ENCODE assay signal across 11 cellular contexts in genomic region chr12:58529897-58530296, GRCh38.
DNase-seq lines count a peak whose midpoint lies in the region; ATAC-seq and TF ChIP-seq lines count a peak whose summit lies in the region.
"Had no signal": no experiment of that assay in that cellular context is flagged by ENCODE, and none has a peak within 500 bp of the region (broad histone marks: within the 10 kb centered on the region; RNA-seq: fewer than 3 reads in every experiment).

No MANE protein-coding gene starts in this region.

- peaks cover 65% of the 10 kb centered on the region for H3K4me1 Mint-ChIP-seq in HFFc6 (ENCODE audit: low read depth)
- no peaks in the 10 kb centered on the region for H3K4me1 Mint-ChIP-seq in naive thymus-derived CD8-positive, alpha-beta T cell

- H3K27ac Mint-ChIP-seq in HFFc6: peak overlapping the region; percentile 85
- no peak overlapping the region for H3K27ac Mint-ChIP-seq in naive thymus-derived CD8-positive, alpha-beta T cell
- H3K27ac Mint-ChIP-seq: activated CD4-positive, alpha-beta memory T cell treated with anti-CD3 and anti-CD28 coated beads for 36 hours had no signal

- H3K36me3 ChIP-seq in upper lobe of right lung: no peaks in the 10 kb centered on the region
- H3K36me3 ChIP-seq: adrenal gland had no signal

- no peak for TF ChIP-seq CTCF in HFFc6 (IDR thresholded peaks at IDR 0.05)
- TF ChIP-seq CTCF in astrocyte of the cerebellum (IDR thresholded peaks at IDR 0.05; ENCODE audit: low read depth, low read length, missing control alignments): no peak
- no peak for TF ChIP-seq CTCF in upper lobe of right lung (IDR thresholded peaks at IDR 0.05)

- no peaks in the 10 kb centered on the region; the same call in 1 of the 2 replicates for H3K27me3 Mint-ChIP-seq in HFFc6 (ENCODE audit: insufficient read depth)
- peaks cover 2 to 27% (median 3%) of the 10 kb centered on the region in 5 donors for H3K27me3 Mint-ChIP-seq in naive thymus-derived CD8-positive, alpha-beta T cell
- H3K27me3 Mint-ChIP-seq: activated CD4-positive, alpha-beta memory T cell treated with anti-CD3 and anti-CD28 coated beads for 36 hours had no signal

- H3K36me3 Mint-ChIP-seq in HFFc6 (ENCODE audit: low read depth): peaks cover 23% of the 10 kb centered on the region
- no peaks in the 10 kb centered on the region for H3K36me3 Mint-ChIP-seq in naive thymus-derived CD8-positive, alpha-beta T cell
- H3K36me3 Mint-ChIP-seq: activated CD4-positive, alpha-beta memory T cell treated with anti-CD3 and anti-CD28 coated beads for 36 hours had no signal

- H3K4me1 ChIP-seq in upper lobe of right lung: peaks cover 8% of the 10 kb centered on the region

- no peaks in the 10 kb centered on the region; the same call in 1 of the 2 replicates for H3K9me3 Mint-ChIP-seq in HFFc6
- peaks cover 0 to 10% (median 0%) of the 10 kb centered on the region in 9 donors for H3K9me3 Mint-ChIP-seq in naive thymus-derived CD8-positive, alpha-beta T cell
- H3K9me3 Mint-ChIP-seq: activated CD4-positive, alpha-beta memory T cell treated with anti-CD3 and anti-CD28 coated beads for 36 hours had no signal

- ATAC-seq in upper lobe of right lung: peak; percentile 53
- no peak for ATAC-seq in naive thymus-derived CD8-positive, alpha-beta T cell
- ATAC-seq: sciatic nerve had no signal

- H3K27ac ChIP-seq in upper lobe of right lung: no peak overlapping the region

- DNase-seq in HFFc6 (peak; percentile 92), astrocyte of the cerebellum (ENCODE audit: low read depth) (peak; percentile 96), iris pigment epithelial cell (ENCODE audit: low read depth) (peak; percentile 98), upper lobe of right lung (no peak), SKM-1 (lab: John Stamatoyannopoulos, UW; ENCODE audit: unreplicated experiment) (no peak), islet precursor cell (no peak)
- no peak for DNase-seq in naive thymus-derived CD8-positive, alpha-beta T cell
- DNase-seq: activated CD4-positive, alpha-beta memory T cell treated with anti-CD3 and anti-CD28 coated beads for 36 hours; NCI-H524 treated with DMSO at 0.1 percent for 48 hours had no signal

- POLR2A ChIA-PET in naive thymus-derived CD8-positive, alpha-beta T cell (lab: Charles Lee): no interaction called here

- in situ Hi-C loops in astrocyte of the cerebellum (cut with HindIII; ENCODE audit: low sequenced_read_pairs): loop anchor here (25.0 kb wide), 2 partner anchors 168 to 557 kb away; no protein-coding TSS in a partner anchor

- H3K27me3 ChIP-seq in upper lobe of right lung: no peaks in the 10 kb centered on the region
- H3K27me3 ChIP-seq: adrenal gland had no signal

- intact Hi-C loops in upper lobe of right lung (cut with DNase I): no loop called here

- H3K4me3 ChIP-seq in astrocyte of the cerebellum (ENCODE audit: low read depth, low read length) (no peak overlapping the region), upper lobe of right lung (no peak overlapping the region)
- H3K4me3 ChIP-seq: adrenal gland had no signal

- H3K4me3 Mint-ChIP-seq in HFFc6: peak overlapping the region; percentile 83
- H3K4me3 Mint-ChIP-seq in naive thymus-derived CD8-positive, alpha-beta T cell: no peak overlapping the region
- H3K4me3 Mint-ChIP-seq: activated CD4-positive, alpha-beta memory T cell treated with anti-CD3 and anti-CD28 coated beads for 36 hours had no signal

- no peaks in the 10 kb centered on the region for H3K9me3 ChIP-seq in upper lobe of right lung
- H3K9me3 ChIP-seq: adrenal gland had no signal

Comparison
In these comparisons a context has a peak if more than half of its experiments do, and no peak if none do; other contexts are left out.
1. DNase-seq: peak in HFFc6 (single experiment), astrocyte of the cerebellum (single experiment) and iris pigment epithelial cell (single experiment); none in upper lobe of right lung (single experiment), SKM-1 (single experiment), islet precursor cell (single experiment) and naive thymus-derived CD8-positive, alpha-beta T cell (0 of 10).